ENCODE assay signal across 27 cellular contexts in genomic region chr5:148880696-148881095, GRCh38.
"Had no signal": no experiment of that assay in that cellular context is flagged by ENCODE, and none has a peak within 500 bp of the region (broad histone marks: within the 10 kb centered on the region; RNA-seq: fewer than 3 reads in every experiment).

No MANE protein-coding gene starts in this region.

- DNase-seq: activated CD4-positive, alpha-beta T cell treated with anti-CD3 and anti-CD28 coated beads for 1 hour; activated CD4-positive, alpha-beta T cell treated with anti-CD3 and anti-CD28 coated beads, Interleukin-2, amount 10 ng/mL, durations not matched to agents 7 days and 5 days; activated CD8-positive, alpha-beta memory T cell treated with anti-CD3 and anti-CD28 coated beads, Interleukin-2, amount 10 ng/mL, durations not matched to agents 7 days and 5 days; activated CD8-positive, alpha-beta T cell treated with anti-CD3 and anti-CD28 coated beads for 36 hours; activated T-cell treated with anti-CD3 and anti-CD28 coated beads, Interleukin-2, amount 50 U/mL, for 48 hours; anterior cingulate cortex; dermis blood vessel endothelial cell; effector CD8-positive, alpha-beta T cell; gastrocnemius medialis; left cardiac atrium; mammary epithelial cell; occipital lobe; stimulated activated CD4-positive, alpha-beta T cell treated with anti-CD3 and anti-CD28 coated beads, Interleukin-1b, Interleukin-23, amount 100 ng/mL, for 48 hours; stimulated activated CD4-positive, alpha-beta T cell treated with anti-CD3 and anti-CD28 coated beads, Interleukin-4, amount 100 ng/mL, for 4 hours; stimulated activated CD8-positive, alpha-beta memory T cell treated with anti-CD3 and anti-CD28 coated beads, Interleukin-4, amount 100 ng/mL, for 48 hours; stomach; T-helper 17 cell; T1000; thyroid gland; upper lobe of left lung had no signal

- FAIRE-seq: bronchial epithelial cell, colon, endometrium had no signal

- H3K27ac ChIP-seq: gastrocnemius medialis, hepatocyte, right atrium auricular region, stomach, thyroid gland, upper lobe of left lung, vagina had no signal

- H3K9me3 ChIP-seq: gastrocnemius medialis, right atrium auricular region, stomach, thyroid gland, upper lobe of left lung, vagina had no signal

- H3K4me3 ChIP-seq: gastrocnemius medialis, hepatocyte, right atrium auricular region, smooth muscle cell, stomach, thyroid gland, upper lobe of left lung, vagina had no signal

- H3K4me1 ChIP-seq: right atrium auricular region, stomach, thyroid gland, vagina had no signal

- H3K36me3 ChIP-seq: gastrocnemius medialis, right atrium auricular region, stomach, thyroid gland, upper lobe of left lung, vagina had no signal
